29 cellular contexts compared by ENCODE assay signal in the genomic region with DNA sequence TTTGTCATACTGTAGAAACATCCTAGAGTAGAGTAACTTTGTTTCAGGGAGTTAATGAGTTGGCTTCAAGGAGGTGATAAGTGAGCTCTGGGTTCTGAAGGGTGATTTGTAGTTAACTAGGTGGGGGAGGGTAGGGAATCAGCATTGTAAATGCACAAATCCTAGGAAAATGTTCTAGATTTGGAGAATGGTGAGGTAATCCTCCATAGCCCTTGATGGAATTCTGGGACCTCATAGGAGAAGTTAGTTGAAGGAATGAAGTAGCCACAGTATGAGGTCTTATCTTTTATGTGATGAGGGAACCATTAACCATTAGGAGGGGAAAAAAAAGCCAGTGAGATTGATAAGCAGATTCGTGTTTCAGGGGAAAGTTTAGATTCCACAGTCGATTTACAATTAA. TPM values are rescaled to one million over a fixed set of nuclear protein-coding genes. Genes with fewer than 3 reads are reported as not detected.
DNase-seq lines count a peak whose midpoint lies in the region; ATAC-seq and TF ChIP-seq lines count a peak whose summit lies in the region.
"Had no signal": no experiment of that assay in that cellular context is flagged by ENCODE, and none has a peak within 500 bp of the region (broad histone marks: within the 10 kb centered on the region; RNA-seq: fewer than 3 reads in every experiment).

No MANE protein-coding gene starts in this region.

- H3K9ac ChIP-seq in iPS-20b (ENCODE audit: low read depth, low read length) = no peak overlapping the region

- TF ChIP-seq CTCF in Calu3 (IDR thresholded peaks at IDR 0.05; ENCODE audit: unreplicated experiment) = no peak
- no peak for TF ChIP-seq CTCF in HFFc6 (IDR thresholded peaks at IDR 0.05)

- H3K36me3 Mint-ChIP-seq in Calu3 (ENCODE audit: insufficient read depth, unreplicated experiment) (peaks cover 5% of the 10 kb centered on the region), HFFc6 (ENCODE audit: low read depth) (peaks cover 10% of the 10 kb centered on the region)
- peaks cover 42% of the 10 kb centered on the region for H3K36me3 Mint-ChIP-seq in activated T-helper 17 cell treated with anti-CD3 and anti-CD28 coated beads, Interleukin-2, amount 50 U/mL, for 72 hours (ENCODE audit: low read depth)

- no peaks in the 10 kb centered on the region for H3K9me3 Mint-ChIP-seq in Calu3 (ENCODE audit: low read depth, unreplicated experiment)
- H3K9me3 Mint-ChIP-seq in HFFc6 = no peaks in the 10 kb centered on the region
- no peaks in the 10 kb centered on the region for H3K9me3 Mint-ChIP-seq in activated T-helper 17 cell treated with anti-CD3 and anti-CD28 coated beads, Interleukin-2, amount 50 U/mL, for 72 hours
- H3K9me3 Mint-ChIP-seq: naive thymus-derived CD4-positive, alpha-beta T cell had no signal

- intact Hi-C loops in Calu3 (cut with micrococcal nuclease; ENCODE audit: unreplicated experiment) = no loop called here

- H3K36me3 ChIP-seq in iPS-20b (ENCODE audit: insufficient read depth, low read depth, low read length) = peaks cover 3% of the 10 kb centered on the region; the same call in 1 of the 2 replicates
- H3K36me3 ChIP-seq: sigmoid colon, upper lobe of right lung had no signal

- ATAC-seq in activated T-helper 17 cell treated with anti-CD3 and anti-CD28 coated beads, Interleukin-2, amount 50 U/mL, for 72 hours (replicated peaks) = no peak
- ATAC-seq in activated CD4-positive, CD25-positive, alpha-beta regulatory T cell treated with anti-CD3 and anti-CD28 coated beads, Interleukin-2, amount 50 U/mL, for 24 hours = no peak
- ATAC-seq in HG02870 (IDR thresholded peaks at IDR 0.05; ENCODE audit: unreplicated experiment) = no peak
- ATAC-seq: activated CD4-positive, alpha-beta T cell treated with anti-CD3 and anti-CD28 coated beads for 36 hours; naive thymus-derived CD4-positive, alpha-beta T cell; Right ventricle myocardium inferior; upper lobe of right lung had no signal

- peaks cover 28% of the 10 kb centered on the region for H3K4me1 ChIP-seq in iPS-20b (ENCODE audit: insufficient read depth, low read length)

- H3K4me3 ChIP-seq in iPS-20b (ENCODE audit: low read length) = peak overlapping the region; percentile 17; the same call in 1 of the 2 replicates
- H3K4me3 ChIP-seq: coronary artery, MG63, PC-9, sigmoid colon, upper lobe of right lung had no signal

- no TSS peak for BruUV-seq in Calu3 (replicated peaks; lab: Mats Ljungman, UMichigan)

- CTCF ChIA-PET in Calu3 (lab: Charles Lee) = no interaction called here

- no peaks in the 10 kb centered on the region for H3K27me3 ChIP-seq in iPS-20b (ENCODE audit: insufficient read depth, low read length)
- H3K27me3 ChIP-seq: MG63, sigmoid colon, upper lobe of right lung had no signal

- H3K4me3 Mint-ChIP-seq in Calu3 (ENCODE audit: low read depth, unreplicated experiment) (no peak overlapping the region), HFFc6 (no peak overlapping the region)
- H3K4me3 Mint-ChIP-seq in activated T-helper 17 cell treated with anti-CD3 and anti-CD28 coated beads, Interleukin-2, amount 50 U/mL, for 72 hours = no peak overlapping the region
- H3K4me3 Mint-ChIP-seq: activated CD4-positive, alpha-beta T cell treated with anti-CD3 and anti-CD28 coated beads for 36 hours had no signal

- no peak overlapping the region for H3K27ac ChIP-seq in iPS-20b (ENCODE audit: low read length)
- H3K27ac ChIP-seq: coronary artery, PC-9, sigmoid colon, upper lobe of right lung had no signal

- H3K27me3 Mint-ChIP-seq in Calu3 (ENCODE audit: unreplicated experiment) (no peaks in the 10 kb centered on the region), HFFc6 (ENCODE audit: insufficient read depth) (no peaks in the 10 kb centered on the region; the same call in 1 of the 2 replicates)
- no peaks in the 10 kb centered on the region for H3K27me3 Mint-ChIP-seq in activated T-helper 17 cell treated with anti-CD3 and anti-CD28 coated beads, Interleukin-2, amount 50 U/mL, for 72 hours
- H3K27me3 Mint-ChIP-seq: activated CD4-positive, alpha-beta T cell treated with anti-CD3 and anti-CD28 coated beads for 36 hours; naive thymus-derived CD4-positive, alpha-beta T cell had no signal

- peak overlapping the region; percentile 9 for H3K27ac Mint-ChIP-seq in Calu3 (ENCODE audit: unreplicated experiment)
- peak overlapping the region; percentile 37; the same call in 1 of the 2 replicates for H3K27ac Mint-ChIP-seq in HFFc6
- H3K27ac Mint-ChIP-seq in activated T-helper 17 cell treated with anti-CD3 and anti-CD28 coated beads, Interleukin-2, amount 50 U/mL, for 72 hours = peak overlapping the region; percentile 2

- peaks cover 43% of the 10 kb centered on the region for H3K4me1 Mint-ChIP-seq in Calu3 (ENCODE audit: low read depth, unreplicated experiment)
- H3K4me1 Mint-ChIP-seq in HFFc6 (ENCODE audit: low read depth) = peaks cover 96% of the 10 kb centered on the region
- H3K4me1 Mint-ChIP-seq in activated T-helper 17 cell treated with anti-CD3 and anti-CD28 coated beads, Interleukin-2, amount 50 U/mL, for 72 hours = peaks cover 57% of the 10 kb centered on the region

- no peaks in the 10 kb centered on the region for H3K9me3 ChIP-seq in iPS-20b (ENCODE audit: insufficient read depth, low read depth, low read length)
- H3K9me3 ChIP-seq: Caco-2, MG63, sigmoid colon, upper lobe of right lung had no signal

- DNase-seq in Calu3 (no peak), HFFc6 (no peak), AML-193 (lab: John Stamatoyannopoulos, UW) (no peak), NCI-H774 (lab: John Stamatoyannopoulos, UW) (no peak)
- DNase-seq: activated CD4-positive, alpha-beta T cell treated with anti-CD3 and anti-CD28 coated beads for 36 hours; activated effector memory CD4-positive, alpha-beta T cell treated with Interleukin-2 at 50 U/mL for 16 hours; C1 segment of cervical spinal cord; Caco-2; DMS79 treated with DMSO at 0.1 percent for 48 hours; effector memory CD4-positive, alpha-beta T cell; GF-D8; kidney; MG63; naive thymus-derived CD4-positive, alpha-beta T cell; NCI-H1105 treated with DMSO at 0.1 percent for 48 hours; NCI-H1930; NCI-H524 treated with DMSO at 0.1 percent for 48 hours; occipital lobe; PC-9; sigmoid colon; stimulated activated CD4-positive, alpha-beta T cell treated with anti-CD3 and anti-CD28 coated beads, Interleukin-4, amount 100 ng/mL, for 1 hour; substantia nigra; upper lobe of right lung had no signal

RNA-seq across cellular contexts. Expression of gene CNOT2, which starts 8.0 kb away (rescaled TPM):
- 117 and 126 TPM in 2 replicates for total RNA-seq in Calu3 (2022)
- total RNA-seq in HFFc6 (2021; fragmentation: NEBNext Ultra II Directional; extraction: Animal tissue kit (Norgen Biotek cat#: 25700)) = 10 to 100 TPM; 45.0 to 54.2 (median 49.5) TPM
- total RNA-seq in activated T-helper 17 cell treated with anti-CD3 and anti-CD28 coated beads, Interleukin-2, amount 50 U/mL, for 72 hours = 10 to 100 TPM; 66.4 to 71.1 TPM
